Comparison of ENCODE assay signal across 1 cellular context in the genomic region with DNA sequence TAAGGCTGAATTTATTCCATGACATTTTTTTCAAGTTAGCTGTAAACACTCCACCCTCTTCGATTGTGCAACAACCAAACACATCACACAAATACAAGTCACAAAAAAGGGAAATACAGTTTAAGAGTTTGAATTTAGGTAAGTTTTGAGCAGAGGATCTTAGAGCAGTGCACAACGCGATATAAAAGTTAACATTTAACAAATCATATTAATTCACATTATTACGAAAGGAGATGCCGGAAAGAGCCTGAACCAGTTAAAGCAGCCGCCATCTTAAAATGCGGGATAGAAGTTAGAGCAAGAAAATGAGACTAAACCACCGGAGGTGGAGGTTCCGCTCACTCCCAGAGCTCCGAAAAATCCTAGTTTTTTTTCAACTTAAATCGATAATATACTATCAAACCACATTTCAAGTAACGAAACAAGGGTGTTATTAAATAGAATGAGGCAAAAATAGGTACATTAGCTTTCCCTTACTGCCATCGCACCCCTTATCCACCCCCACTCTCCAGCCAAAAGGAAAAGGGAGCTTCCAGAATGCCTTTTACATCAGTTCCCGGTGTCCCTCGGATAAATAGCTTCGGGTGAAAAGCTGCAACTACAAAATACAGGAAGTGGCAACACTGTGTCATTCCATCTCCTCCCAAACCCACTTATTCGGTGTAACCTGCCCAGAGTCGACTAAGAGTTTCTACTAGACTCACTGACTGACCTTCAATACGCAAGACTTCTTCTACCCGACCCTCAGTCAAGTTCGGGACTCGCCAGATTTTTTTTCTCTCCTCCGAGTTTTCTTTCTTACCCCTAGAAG.
TF ChIP-seq lines count a peak whose summit lies in the region.

No MANE protein-coding gene starts in this region.

TF ChIP-seq in HepG2, 621 proteins besides CTCF, POLR2A, EP300 and RAD21 (continued from another document):
- TF ChIP-seq ARID5B (CRISPR knock-in tag; IDR thresholded peaks at IDR 0.05) (peak; percentile 24; the same call in 1 of the 2 replicates), SIN3A (IDR thresholded peaks at IDR 0.05; ENCODE audit: borderline replicate concordance, low read depth, low read length) (0 out of 2 replicates have a peak, but pooled peaks have one; percentile 28), ETV5 (CRISPR knock-in tag; IDR thresholded peaks at IDR 0.05; ENCODE audit: borderline replicate concordance) (peak; percentile 18; the same call in 1 of the 2 replicates), ARNTL (CRISPR knock-in tag; IDR thresholded peaks at IDR 0.05) (no peak), DMAP1 (CRISPR knock-in tag; IDR thresholded peaks at IDR 0.05) (peak; percentile 33; the same call in 1 of the 2 replicates), MAZ (IDR thresholded peaks at IDR 0.05; ENCODE audit: borderline replicate concordance, low read depth, low read length) (no peak), MAZ (CRISPR knock-in tag; IDR thresholded peaks at IDR 0.05; ENCODE audit: low read depth) (0 out of 2 replicates have a peak, but pooled peaks have one; percentile 24), RBFOX2 (IDR thresholded peaks at IDR 0.05; ENCODE audit: low read depth, low read length) (peak; percentile 51; the same call in 1 of the 2 replicates)
